ENCODE assay signal across 8 cellular contexts in the genomic region with DNA sequence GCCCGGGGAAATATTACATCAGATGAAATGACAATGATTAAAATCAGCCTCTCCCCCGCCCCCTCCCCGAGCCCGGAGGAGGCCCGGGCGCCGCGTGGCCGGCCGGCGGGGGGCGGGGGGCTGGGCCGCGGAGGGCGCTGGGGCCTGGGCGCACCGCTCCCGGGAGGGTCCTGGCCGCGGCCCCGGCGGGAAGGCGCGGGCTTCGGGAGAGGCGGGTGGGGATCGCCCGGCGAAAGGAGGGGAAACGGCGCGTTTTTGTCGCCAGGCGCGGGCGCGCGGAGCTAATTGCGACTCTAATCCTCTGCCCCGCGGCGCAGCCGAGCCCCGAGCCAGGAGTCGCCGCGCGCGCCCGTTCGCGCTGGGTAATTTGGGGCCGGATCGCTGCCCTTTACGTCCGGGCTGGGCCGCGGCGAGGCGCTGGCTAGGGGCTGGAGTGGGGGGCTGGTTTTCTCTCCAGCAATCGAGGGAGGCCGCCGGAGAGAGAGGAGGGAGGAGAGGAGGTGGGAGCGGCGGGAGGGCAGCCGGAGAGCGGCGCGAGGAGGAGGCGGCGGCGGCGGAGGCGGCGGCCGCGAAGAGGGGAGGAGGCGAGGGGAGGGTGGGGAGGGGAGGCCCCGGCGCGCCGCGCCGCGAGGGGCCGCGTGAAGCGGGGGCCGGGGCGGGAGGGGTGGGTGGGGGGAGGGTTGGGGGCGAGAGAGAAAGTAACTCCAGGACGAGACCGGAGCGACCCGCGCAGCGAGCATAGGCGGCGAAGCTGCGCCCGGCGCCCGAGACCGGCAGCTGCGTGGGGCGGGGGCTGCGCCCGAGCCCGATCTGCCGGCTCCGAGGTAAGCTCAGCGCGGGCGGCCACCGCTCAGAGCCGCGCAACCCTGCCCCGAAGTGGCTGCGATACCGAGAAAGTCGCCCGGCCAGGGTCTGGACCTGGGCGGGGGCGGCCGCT. TPM values are rescaled to one million over a fixed set of nuclear protein-coding genes. Genes with fewer than 3 reads are reported as not detected.
A peak's percentile ranks its signal among the peaks of the same experiment; 100 is the strongest.
DNase-seq lines count a peak whose midpoint lies in the region; ATAC-seq, FAIRE-seq and TF ChIP-seq lines count a peak whose summit lies in the region.

A gene with protein sequence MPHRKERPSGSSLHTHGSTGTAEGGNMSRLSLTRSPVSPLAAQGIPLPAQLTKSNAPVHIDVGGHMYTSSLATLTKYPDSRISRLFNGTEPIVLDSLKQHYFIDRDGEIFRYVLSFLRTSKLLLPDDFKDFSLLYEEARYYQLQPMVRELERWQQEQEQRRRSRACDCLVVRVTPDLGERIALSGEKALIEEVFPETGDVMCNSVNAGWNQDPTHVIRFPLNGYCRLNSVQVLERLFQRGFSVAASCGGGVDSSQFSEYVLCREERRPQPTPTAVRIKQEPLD (plus strand): TSS at position 707 of the 937 bp plus-strand sequence. CDS start 3,585 bp downstream, outside the sequence.

- CTCF ChIA-PET in SK-N-SH (lab: Yijun Ruan, JAX), result interaction anchor here (0.6 to 8.8 kb wide), 16 partner anchors 9 to 424 kb away, joined by 3 to 119 read pairs (median 5); no protein-coding TSS in a partner anchor

- in situ Hi-C loops in ACHN (cut with HindIII; ENCODE audit: low pct_ligation_motif_present, low pct_unique_long_range_greater_than_20kb, low sequenced_read_pairs) (no loop called here), HAP-1 (cut with MboI; ENCODE audit: low sequenced_read_pairs) (no loop called here)

- TF ChIP-seq CTCF in SK-N-SH (IDR thresholded peaks at IDR 0.05), result no peak

- H4K20me1 ChIP-seq in SK-N-SH (ENCODE audit: insufficient read depth), result no peaks in the 10 kb centered on the region

- H3K79me2 ChIP-seq in SK-N-SH (ENCODE audit: insufficient read depth), result no peaks in the 10 kb centered on the region

- DNase-seq in ACHN (peak; percentile 38), HAP-1 (ENCODE audit: low spot score in 2 of 2) (peak; percentile 64 to 73), SK-N-SH (peak; percentile 86), dedifferentiated amniotic fluid mesenchymal stem cell (ENCODE audit: extremely low spot score) (peak; percentile 23), left lobe of liver (ENCODE audit: low spot score) (no peak), T-helper 9 cell (no peak), RCC 7860 (ENCODE audit: low spot score) (no peak)
- DNase-seq in stimulated activated CD4-positive, alpha-beta T cell treated with anti-CD3 and anti-CD28 coated beads, Interleukin-4, amount 100 ng/mL, for 24 hours, result peak; percentile 25

- peaks cover 5% of the 10 kb centered on the region for H3F3A ChIP-seq in SK-N-SH (replicated peaks; ENCODE audit: insufficient read depth)

- peak; percentile 48 for ATAC-seq in left lobe of liver

- peak within 1 kb of the TSS; percentile 80 to 82 for H3K27ac ChIP-seq in SK-N-SH (ENCODE audit: low read depth in 2 of 2, low read length in 1 of 2)

- peak within 1 kb of the TSS; percentile 93 for H3K4me2 ChIP-seq in SK-N-SH

- H3K4me3 ChIP-seq in HAP-1 (peak within 1 kb of the TSS; percentile 82), SK-N-SH (ENCODE audit: low read depth in 2 of 2, low read length in 1 of 2) (peak within 1 kb of the TSS; percentile 49 to 75)

- H2AFZ ChIP-seq in SK-N-SH (ENCODE audit: low read depth), result peak within 1 kb of the TSS; percentile 93

- POLR2A ChIA-PET in SK-N-SH (lab: Yijun Ruan, JAX), result interaction anchor here (0.9 to 3.1 kb wide), 15 partner anchors 17 to 422 kb away, joined by 3 to 24 read pairs (median 6); no protein-coding TSS in a partner anchor

- no peak for FAIRE-seq in RCC 7860 (lab: Jason Lieb, UNC)

- no peak for TF ChIP-seq EP300 in SK-N-SH (IDR thresholded peaks at IDR 0.05; ENCODE audit: borderline replicate concordance in 1 of 2, low read depth in 1 of 2, low read length in 1 of 2)

- peaks cover 17% of the 10 kb centered on the region for H3K4me1 ChIP-seq in HAP-1
- H3K4me1 ChIP-seq in SK-N-SH (ENCODE audit: control insufficient read depth in 1 of 2, insufficient read depth in 2 of 2, low read depth in 1 of 2, low read length in 1 of 2), result peaks cover 0 to 40% of the 10 kb centered on the region in 2 experiments; a peak in 2 of 4 replicates

- H3K36me3 ChIP-seq in HAP-1 (replicated peaks) (peaks cover 14% of the 10 kb centered on the region), SK-N-SH (replicated peaks in 1 of 2; ENCODE audit: control insufficient read depth in 1 of 2, insufficient read depth in 2 of 2, low read length in 1 of 2) (no peaks in the 10 kb centered on the region)

- H3K9me3 ChIP-seq in HAP-1, result no peaks in the 10 kb centered on the region
- H3K9me3 ChIP-seq in SK-N-SH, result no peaks in the 10 kb centered on the region

- H3K27me3 ChIP-seq in HAP-1 (ENCODE audit: low read depth) (no peaks in the 10 kb centered on the region), SK-N-SH (ENCODE audit: insufficient read depth) (no peaks in the 10 kb centered on the region)

- no peak for TF ChIP-seq RAD21 in SK-N-SH (IDR thresholded peaks at IDR 0.05; ENCODE audit: low read length)

- H3K9ac ChIP-seq in SK-N-SH, result peak within 1 kb of the TSS; percentile 74

- 0% methylated on average over 33 of the region's 125 CpGs for WGBS in SK-N-SH (ENCODE audit: low lambda C conversion rate)

- no peaks in the 10 kb centered on the region for H3K9me2 ChIP-seq in SK-N-SH

TF ChIP-seq in SK-N-SH, 30 proteins besides CTCF, POLR2A, EP300 and RAD21:
- TF ChIP-seq NFIC (IDR thresholded peaks at IDR 0.05; ENCODE audit: borderline replicate concordance) (no peak), TCF12 (IDR thresholded peaks at IDR 0.05) (no peak), MEF2A (IDR thresholded peaks at IDR 0.05; ENCODE audit: borderline replicate concordance, low read depth) (no peak), TEAD4 (IDR thresholded peaks at IDR 0.05; ENCODE audit: borderline replicate concordance, insufficient read depth) (no peak), FOXM1 (IDR thresholded peaks at IDR 0.05; ENCODE audit: low read depth) (no peak), YY1 (IDR thresholded peaks at IDR 0.05; ENCODE audit: low read depth) (no peak)

RNA-seq across cellular contexts. Expression of the gene that starts here (rescaled TPM):
- 15.5 and 21.6 TPM in 2 replicates for polyA plus RNA-seq in SK-N-SH (2012; rRNA removed)
- polyA plus RNA-seq in SK-N-SH (2012; cell fraction: cytosol; rRNA removed), result 7.5 and 12.8 TPM in 2 replicates
- polyA plus RNA-seq in SK-N-SH (2012; cell fraction: nucleus; rRNA removed), result 53.1 and 59.3 TPM in 2 replicates
- 17.0 TPM for total RNA-seq in left lobe of liver

Comparison
In these comparisons a context has a peak if more than half of its experiments do, and no peak if none do; other contexts are left out.
1. DNase-seq: peak in ACHN (single experiment), HAP-1 (2 of 2), SK-N-SH (single experiment), dedifferentiated amniotic fluid mesenchymal stem cell (single experiment) and stimulated activated CD4-positive, alpha-beta T cell treated with anti-CD3 and anti-CD28 coated beads, Interleukin-4, amount 100 ng/mL, for 24 hours (single experiment); none in left lobe of liver (single experiment), T-helper 9 cell (single experiment) and RCC 7860 (single experiment).